In genomic region chr14:58464652-58465051, GRCh38 we compare ENCODE assay signal across 25 cellular contexts.
"Had no signal": no experiment of that assay in that cellular context is flagged by ENCODE, and none has a peak within 500 bp of the region (broad histone marks: within the 10 kb centered on the region; RNA-seq: fewer than 3 reads in every experiment).

No MANE protein-coding gene starts in this region.

- H3K4me3 Mint-ChIP-seq: memory B cell; naive thymus-derived CD8-positive, alpha-beta T cell; nephron; neural crest cell; stimulated activated naive B cell treated with anti-CD40 and anti-IgM and Interleukin-4, amounts not matched to agents 10 μg/mL and 1 μg/mL and 100 μg/mL, for 72 hours had no signal

- H3K4me1 Mint-ChIP-seq: memory B cell; nephron; neural crest cell; stimulated activated naive B cell treated with anti-CD40 and anti-IgM and Interleukin-4, amounts not matched to agents 10 μg/mL and 1 μg/mL and 100 μg/mL, for 72 hours had no signal

- H3K4me2 ChIP-seq: hepatocyte had no signal

- H3K9me3 ChIP-seq: left lung, right atrium auricular region, right lobe of liver, stomach, testis, thyroid gland, transverse colon, upper lobe of left lung, vagina had no signal

- H3K4me3 ChIP-seq: hepatocyte, left lung, lung, right atrium auricular region, right lobe of liver, stomach, testis, thyroid gland, transverse colon, upper lobe of left lung, vagina had no signal

- H3K27me3 Mint-ChIP-seq: memory B cell; naive thymus-derived CD8-positive, alpha-beta T cell; stimulated activated naive B cell treated with anti-CD40 and anti-IgM and Interleukin-4, amounts not matched to agents 10 μg/mL and 1 μg/mL and 100 μg/mL, for 72 hours had no signal

- H3K9me3 Mint-ChIP-seq: memory B cell; naive thymus-derived CD8-positive, alpha-beta T cell; nephron; neural crest cell; stimulated activated naive B cell treated with anti-CD40 and anti-IgM and Interleukin-4, amounts not matched to agents 10 μg/mL and 1 μg/mL and 100 μg/mL, for 72 hours had no signal

- ATAC-seq: left colon; left lung; naive thymus-derived CD8-positive, alpha-beta T cell; stimulated activated naive B cell treated with anti-CD40 and anti-IgM and Interleukin-4, amounts not matched to agents 10 μg/mL and 1 μg/mL and 100 μg/mL, for 72 hours; stimulated activated naive CD8-positive, alpha-beta T cell treated with anti-CD3 and anti-CD28 coated beads, Interleukin-15, Interleukin-2, amounts not matched to agents 100 U/mL and 50 U/mL, for 24 hours had no signal

- DNase-seq: kidney; left colon; left lung; naive thymus-derived CD8-positive, alpha-beta T cell; nucleus accumbens; right lobe of liver; stimulated activated CD4-positive, alpha-beta T cell treated with anti-CD3 and anti-CD28 coated beads, Interleukin-12 subunit alpha, Interleukin-12 subunit beta, amount 100 ng/mL, for 4 hours; stimulated activated CD4-positive, alpha-beta T cell treated with anti-CD3 and anti-CD28 coated beads, Interleukin-15, amount 100 ng/mL, for 24 hours; stimulated activated CD4-positive, alpha-beta T cell treated with anti-CD3 and anti-CD28 coated beads, Interleukin-2, amount 100 ng/mL, for 24 hours; stimulated activated CD4-positive, alpha-beta T cell treated with anti-CD3 and anti-CD28 coated beads, Interleukin-4, amount 100 ng/mL, for 1 hour; stimulated activated naive B cell treated with anti-CD40 and anti-IgM and Interleukin-4, amounts not matched to agents 10 μg/mL and 1 μg/mL and 100 μg/mL, for 72 hours; stimulated activated naive CD8-positive, alpha-beta T cell treated with anti-CD3 and anti-CD28 coated beads, Interleukin-15, Interleukin-2, amounts not matched to agents 100 U/mL and 50 U/mL, for 24 hours; stomach; testis; thyroid gland; transverse colon; upper lobe of left lung had no signal

- H3K4me1 ChIP-seq: left lung, parathyroid adenoma, right atrium auricular region, right lobe of liver, stomach, testis, thyroid gland, transverse colon, upper lobe of left lung, vagina had no signal

- H3K27me3 ChIP-seq: hepatocyte, left lung, right atrium auricular region, right lobe of liver, stomach, testis, thyroid gland, transverse colon, upper lobe of left lung, vagina had no signal

- H3K27ac Mint-ChIP-seq: memory B cell; naive thymus-derived CD8-positive, alpha-beta T cell; nephron; stimulated activated naive B cell treated with anti-CD40 and anti-IgM and Interleukin-4, amounts not matched to agents 10 μg/mL and 1 μg/mL and 100 μg/mL, for 72 hours had no signal

- H3K27ac ChIP-seq: hepatocyte, left lung, parathyroid adenoma, right atrium auricular region, right lobe of liver, stomach, testis, thyroid gland, transverse colon, upper lobe of left lung, vagina had no signal

- H3K9ac ChIP-seq: parathyroid adenoma had no signal

- H2AFZ ChIP-seq: hepatocyte, parathyroid adenoma had no signal
